In genomic region chr17:8156174-8156992, GRCh38 we compare ENCODE assay signal across 8 cellular contexts. TPM values are rescaled to one million over a fixed set of nuclear protein-coding genes. Genes with fewer than 3 reads are reported as not detected.
DNase-seq lines count a peak whose midpoint lies in the region; ATAC-seq and TF ChIP-seq lines count a peak whose summit lies in the region.

No MANE protein-coding gene starts in this region.

- H3K4me1 Mint-ChIP-seq in activated T-cell treated with anti-CD3 and anti-CD28 coated beads, Interleukin-2, amount 50 U/mL, for 72 hours (ENCODE audit: low read depth), result peaks cover 38% of the 10 kb centered on the region
- peaks cover 33 to 62% (median 34%) of the 10 kb centered on the region in 3 donors for H3K4me1 Mint-ChIP-seq in naive B cell
- peaks cover 32% of the 10 kb centered on the region for H3K4me1 Mint-ChIP-seq in stimulated activated memory B cell treated with anti-CD40 and anti-IgM and Interleukin-4, amounts not matched to agents 10 μg/mL and 1 μg/mL and 100 μg/mL, for 72 hours

- H3K9me3 Mint-ChIP-seq in activated T-cell treated with anti-CD3 and anti-CD28 coated beads, Interleukin-2, amount 50 U/mL, for 72 hours, result no peaks in the 10 kb centered on the region
- no peaks in the 10 kb centered on the region for H3K9me3 Mint-ChIP-seq in naive B cell
- no peaks in the 10 kb centered on the region for H3K9me3 Mint-ChIP-seq in stimulated activated memory B cell treated with anti-CD40 and anti-IgM and Interleukin-4, amounts not matched to agents 10 μg/mL and 1 μg/mL and 100 μg/mL, for 72 hours

- peak; percentile 99 for DNase-seq in DMS79 treated with DMSO at 0.1 percent for 48 hours (lab: John Stamatoyannopoulos, UW)
- DNase-seq in KG1 (lab: John Stamatoyannopoulos, UW), result peak; percentile 76
- peak; percentile 100 for DNase-seq in activated T-cell treated with anti-CD3 and anti-CD28 coated beads, Interleukin-2, amount 50 U/mL, for 72 hours
- peak; percentile 100 for DNase-seq in fibroblast of gingiva (ENCODE audit: low read depth)
- DNase-seq in naive B cell, result peak; percentile 100

- ATAC-seq in GM21723 (IDR thresholded peaks at IDR 0.05; ENCODE audit: unreplicated experiment) (peak; percentile 67), naive B cell (ENCODE audit: low read depth in 2 of 2) (peak; percentile 70 to 71)
- peak; percentile 81 to 84 for ATAC-seq in activated T-cell treated with anti-CD3 and anti-CD28 coated beads, Interleukin-2, amount 50 U/mL, for 72 hours (replicated peaks in 1 of 2)
- ATAC-seq in stimulated activated memory B cell treated with anti-CD40 and anti-IgM and Interleukin-4, amounts not matched to agents 10 μg/mL and 1 μg/mL and 100 μg/mL, for 72 hours, result peak; percentile 95

- no peaks in the 10 kb centered on the region for H3K27me3 Mint-ChIP-seq in activated T-cell treated with anti-CD3 and anti-CD28 coated beads, Interleukin-2, amount 50 U/mL, for 72 hours (ENCODE audit: low read depth)
- H3K27me3 Mint-ChIP-seq in naive B cell, result no peaks in the 10 kb centered on the region
- no peaks in the 10 kb centered on the region for H3K27me3 Mint-ChIP-seq in stimulated activated memory B cell treated with anti-CD40 and anti-IgM and Interleukin-4, amounts not matched to agents 10 μg/mL and 1 μg/mL and 100 μg/mL, for 72 hours

- no peak overlapping the region for H3K4me3 Mint-ChIP-seq in activated T-cell treated with anti-CD3 and anti-CD28 coated beads, Interleukin-2, amount 50 U/mL, for 72 hours
- no peak overlapping the region for H3K4me3 Mint-ChIP-seq in naive B cell
- no peak overlapping the region for H3K4me3 Mint-ChIP-seq in stimulated activated memory B cell treated with anti-CD40 and anti-IgM and Interleukin-4, amounts not matched to agents 10 μg/mL and 1 μg/mL and 100 μg/mL, for 72 hours

- H3K36me3 Mint-ChIP-seq in activated T-cell treated with anti-CD3 and anti-CD28 coated beads, Interleukin-2, amount 50 U/mL, for 72 hours (ENCODE audit: insufficient read depth in 2 of 2), result peaks cover 3 to 19% of the 10 kb centered on the region in 2 donors
- peaks cover 5 to 8% of the 10 kb centered on the region in 2 donors for H3K36me3 Mint-ChIP-seq in naive B cell
- peaks cover 21% of the 10 kb centered on the region for H3K36me3 Mint-ChIP-seq in stimulated activated memory B cell treated with anti-CD40 and anti-IgM and Interleukin-4, amounts not matched to agents 10 μg/mL and 1 μg/mL and 100 μg/mL, for 72 hours

- H3K27ac Mint-ChIP-seq in activated T-cell treated with anti-CD3 and anti-CD28 coated beads, Interleukin-2, amount 50 U/mL, for 72 hours, result no peak overlapping the region
- H3K27ac Mint-ChIP-seq in naive B cell, result no peak overlapping the region
- no peak overlapping the region for H3K27ac Mint-ChIP-seq in stimulated activated memory B cell treated with anti-CD40 and anti-IgM and Interleukin-4, amounts not matched to agents 10 μg/mL and 1 μg/mL and 100 μg/mL, for 72 hours

TF ChIP-seq in PFSK-1, 5 proteins besides CTCF, POLR2A, EP300 and RAD21:
- TF ChIP-seq POLR2AphosphoS5 (IDR thresholded peaks at IDR 0.05; ENCODE audit: low read depth, low read length) (no peak; the same call in 1 of the 2 replicates), SIN3A (IDR thresholded peaks at IDR 0.05; ENCODE audit: borderline replicate concordance, insufficient read depth, low read length) (peak; percentile 90), FOXP2 (optimal IDR thresholded peaks at IDR 0.05; ENCODE audit: borderline replicate concordance, extremely low read depth, extremely low read length, insufficient read depth) (no peak), TAF1 (IDR thresholded peaks at IDR 0.05; ENCODE audit: borderline replicate concordance, insufficient read depth, low read length) (no peak), REST (IDR thresholded peaks at IDR 0.05; ENCODE audit: insufficient read depth in 1 of 2, low read depth in 2 of 2, low read length in 2 of 2) (no peak; a peak in 1 of 4 replicates)

RNA-seq across cellular contexts. Expression of gene PER1, which starts 4.2 kb away (rescaled TPM):
- polyA plus RNA-seq in PFSK-1 (2012; ENCODE audit: insufficient read length, low read depth), result 90.4 TPM
- 10 to 100 TPM; 58.2 to 78.5 TPM for total RNA-seq in activated T-cell treated with anti-CD3 and anti-CD28 coated beads, Interleukin-2, amount 50 U/mL, for 72 hours
- polyA plus RNA-seq in naive B cell (ENCODE audit: low read depth in 6 of 6), result 10 to 100 TPM in 5 of 6 donors, 1 to 10 TPM in 1; 4.5 to 20.9 (median 13.5) TPM

RNA-seq across cellular contexts. Expression of gene VAMP2, which starts 6.4 kb away (rescaled TPM):
- 31.6 TPM for polyA plus RNA-seq in PFSK-1 (2012; ENCODE audit: insufficient read length, low read depth)
- total RNA-seq in activated T-cell treated with anti-CD3 and anti-CD28 coated beads, Interleukin-2, amount 50 U/mL, for 72 hours, result 10 to 100 TPM; 71.3 to 73.6 TPM
- polyA plus RNA-seq in naive B cell (ENCODE audit: low read depth in 6 of 6), result 10 to 100 TPM; 37.8 to 89.1 (median 65.9) TPM

RNA-seq across cellular contexts. Expression of gene TMEM107, which starts 19.8 kb away (rescaled TPM):
- 8.8 TPM for polyA plus RNA-seq in PFSK-1 (2012; ENCODE audit: insufficient read length, low read depth)
- total RNA-seq in activated T-cell treated with anti-CD3 and anti-CD28 coated beads, Interleukin-2, amount 50 U/mL, for 72 hours, result 10 to 100 TPM; 45.1 to 50.8 TPM
- 10 to 100 TPM; 29.9 to 42.3 (median 34.7) TPM for polyA plus RNA-seq in naive B cell (ENCODE audit: low read depth in 6 of 6)

RNA-seq across cellular contexts. Expression of gene HES7, which starts 32.5 kb away (rescaled TPM):
- 26.6 TPM for polyA plus RNA-seq in PFSK-1 (2012; ENCODE audit: insufficient read length, low read depth)
- total RNA-seq in activated T-cell treated with anti-CD3 and anti-CD28 coated beads, Interleukin-2, amount 50 U/mL, for 72 hours, result 1 to 10 TPM; 1.5 to 4.3 TPM
- polyA plus RNA-seq in naive B cell (ENCODE audit: low read depth in 6 of 6), result not detected

RNA-seq across cellular contexts. Expression of gene BORCS6, which starts 33.6 kb away (rescaled TPM):
- 10.6 TPM for polyA plus RNA-seq in PFSK-1 (2012; ENCODE audit: insufficient read length, low read depth)
- 1 to 10 TPM; 9.6 TPM for total RNA-seq in activated T-cell treated with anti-CD3 and anti-CD28 coated beads, Interleukin-2, amount 50 U/mL, for 72 hours
- polyA plus RNA-seq in naive B cell (ENCODE audit: low read depth in 6 of 6), result 10 to 100 TPM; 14.8 to 24.2 (median 20.4) TPM

Comparison
In these comparisons a context has a peak if more than half of its experiments do, and no peak if none do; other contexts are left out.
1. Peak in every context shown above with its lines: DNase-seq and ATAC-seq.